ENCODE assay signal across 8 cellular contexts in genomic region chr7:123748734-123749536, GRCh38. TPM values are rescaled to one million over a fixed set of nuclear protein-coding genes. Genes with fewer than 3 reads are reported as not detected.
DNase-seq lines count a peak whose midpoint lies in the region; ATAC-seq, FAIRE-seq and TF ChIP-seq lines count a peak whose summit lies in the region.

Gene WASL, minus strand, starts transcription at chr7:123749003. Its CDS starts 269 bp downstream, at chr7:123748734.

- H3K9ac ChIP-seq in NT2/D1 (ENCODE audit: insufficient read length, low read depth) (peak within 1 kb of the TSS; percentile 99), endothelial cell of umbilical vein (replicated peaks; ENCODE audit: extremely low read depth, insufficient read depth, low read length) (peak within 1 kb of the TSS; percentile 92)

- H3K27ac ChIP-seq in endothelial cell of umbilical vein (ENCODE audit: insufficient read depth, low read depth, low read length): peak within 1 kb of the TSS; percentile 71

- H4K20me1 ChIP-seq in endothelial cell of umbilical vein (replicated peaks; ENCODE audit: control insufficient read depth, extremely low read depth, insufficient read depth, low read length): peaks cover 20% of the 10 kb centered on the region

- peaks cover 45% of the 10 kb centered on the region for H3K79me2 ChIP-seq in endothelial cell of umbilical vein (ENCODE audit: control insufficient read depth, insufficient read depth, low read length)

- H3K9me3 ChIP-seq in NT2/D1 (ENCODE audit: insufficient read depth, low read length) (no peaks in the 10 kb centered on the region), endothelial cell of umbilical vein (replicated peaks; ENCODE audit: control insufficient read depth, insufficient read depth, low read length) (no peaks in the 10 kb centered on the region)

- FAIRE-seq in HTR-8/SVneo (lab: Jason Lieb, UNC) (peak; percentile 69), endothelial cell of umbilical vein (lab: Jason Lieb, UNC) (peak; percentile 57)

- CTCF ChIA-PET in endothelial cell of umbilical vein (lab: Charles Lee): interaction anchor here (0.7 to 3.0 kb wide), 16 partner anchors 9 to 255 kb away, joined by 3 to 20 read pairs (median 6); partner anchors contain the start of genes IQUB and NDUFA5

- peak within 1 kb of the TSS; percentile 86 for H3K4me3 ChIP-seq in NT2/D1 (ENCODE audit: insufficient read length, low read depth)
- peak within 1 kb of the TSS; percentile 93 to 98 (median 98) for H3K4me3 ChIP-seq in endothelial cell of umbilical vein (replicated peaks in 1 of 3; ENCODE audit: insufficient read depth in 1 of 3, low read depth in 1 of 3, low read length in 3 of 3)

- intact Hi-C loops in endothelial cell of umbilical vein (cut with micrococcal nuclease): loop anchor here (1.0 to 5.0 kb wide), 5 partner anchors 116 to 1607 kb away; partner anchors contain the start of genes AASS, IQUB and NDUFA5

- peak within 1 kb of the TSS; percentile 87 for H2AFZ ChIP-seq in endothelial cell of umbilical vein (ENCODE audit: low read depth, low read length)

- H3K9me1 ChIP-seq in endothelial cell of umbilical vein (replicated peaks; ENCODE audit: control insufficient read depth, extremely low read depth, insufficient read depth, low read length): peaks cover 3% of the 10 kb centered on the region

- in situ Hi-C loops in Caki2 (cut with HindIII; ENCODE audit: low pct_unique_long_range_greater_than_20kb, low sequenced_read_pairs): no loop called here

- dilution Hi-C loops in endothelial cell of umbilical vein (cut with MboI; ENCODE audit: extremely low pct_ligation_motif_present, low sequenced_read_pairs): no loop called here

- H3K4me1 ChIP-seq in NT2/D1 (ENCODE audit: insufficient read depth, insufficient read length) (no peaks in the 10 kb centered on the region), endothelial cell of umbilical vein (ENCODE audit: control insufficient read depth, extremely low read depth, insufficient read depth, low read length) (peaks cover 46% of the 10 kb centered on the region)

- POLR2A ChIA-PET in endothelial cell of umbilical vein (lab: Charles Lee): interaction anchor here (0.5 to 1.1 kb wide), 6 partner anchors 22 to 215 kb away, joined by 3 to 5 read pairs (median 4); partner anchors contain the start of genes IQUB and NDUFA5

- DNase-seq in Caki2 (ENCODE audit: low read depth) (peak; percentile 93), HTR-8/SVneo (ENCODE audit: insufficient read length, low spot score) (peak; percentile 65), NT2/D1 (ENCODE audit: low read depth, low spot score) (peak; percentile 86), activated T-cell treated with anti-CD3 and anti-CD28 coated beads for 1 hour (ENCODE audit: low read depth) (peak; percentile 81), endothelial cell of umbilical vein (ENCODE audit: low read depth, low spot score) (peak; percentile 89), midbrain (lab: John Stamatoyannopoulos, UW) (peak; percentile 93)
- peak; percentile 81 to 85 for DNase-seq in stimulated activated CD8-positive, alpha-beta memory T cell treated with anti-CD3 and anti-CD28 coated beads, Interleukin-15, amount 100 ng/mL, for 48 hours (ENCODE audit: low read depth in 2 of 2)

- H3K4me2 ChIP-seq in endothelial cell of umbilical vein (ENCODE audit: insufficient read depth, low read length): peak within 1 kb of the TSS; percentile 99

- TF ChIP-seq CTCF in endothelial cell of umbilical vein (IDR thresholded peaks at IDR 0.05; ENCODE audit: extremely low read depth in 1 of 2, insufficient read depth in 1 of 2, low read depth in 1 of 2, low read length in 2 of 2): no peak

- TF ChIP-seq POLR2A in endothelial cell of umbilical vein (IDR thresholded peaks at IDR 0.05; ENCODE audit: low read depth, low read length): peak; percentile 87

- H3K27me3 ChIP-seq in NT2/D1 (ENCODE audit: insufficient read depth, insufficient read length) (no peaks in the 10 kb centered on the region), endothelial cell of umbilical vein (ENCODE audit: control insufficient read depth in 2 of 2, insufficient read depth in 2 of 2, low read length in 2 of 2) (no peaks in the 10 kb centered on the region)

- no peaks in the 10 kb centered on the region for H3K36me3 ChIP-seq in NT2/D1 (ENCODE audit: insufficient read depth, insufficient read length, low read length)
- H3K36me3 ChIP-seq in endothelial cell of umbilical vein (ENCODE audit: control insufficient read depth in 2 of 2, extremely low read depth in 1 of 2, insufficient read depth in 2 of 2, low read length in 2 of 2): no peaks in the 10 kb centered on the region

- no TSS peak for BruUV-seq in endothelial cell of umbilical vein (replicated peaks; lab: Mats Ljungman, UMichigan)

- ATAC-seq in GM21381 (IDR thresholded peaks at IDR 0.05; ENCODE audit: unreplicated experiment): peak; percentile 71

TF ChIP-seq in endothelial cell of umbilical vein, 7 proteins besides CTCF, POLR2A, EP300 and RAD21:
- peak; percentile 19 for TF ChIP-seq FOS (IDR thresholded peaks at IDR 0.05; ENCODE audit: borderline replicate concordance, insufficient read depth, low read length)
- TF ChIP-seq EZH2 (IDR thresholded peaks at IDR 0.05; ENCODE audit: borderline replicate concordance, low read depth, low read length, severe bottlenecking): no peak
- no peak for TF ChIP-seq MAX (IDR thresholded peaks at IDR 0.05; ENCODE audit: insufficient read depth, insufficient read length)
- TF ChIP-seq POLR2AphosphoS5 (IDR thresholded peaks at IDR 0.05; ENCODE audit: insufficient read depth, low read depth, low read length): peak; percentile 99

RNA-seq across cellular contexts. Expression of gene WASL, which starts in this region (rescaled TPM):
- 3.9 and 4.1 TPM in 2 replicates for total RNA-seq in Caki2 (2014; rRNA removed; shearing (Covaris generic); ENCODE audit: low replicate concordance)
- total RNA-seq in endothelial cell of umbilical vein: 22.1 and 24.0 TPM in 2 replicates
- polyA plus RNA-seq in endothelial cell of umbilical vein: 4.1 and 5.2 TPM in 2 replicates
- polyA plus RNA-seq in endothelial cell of umbilical vein (2011; cell fraction: cytosol; rRNA removed): 8.9 and 9.2 TPM in 2 replicates
- polyA plus RNA-seq in endothelial cell of umbilical vein (2011; cell fraction: nucleus; rRNA removed): 8.0 and 9.4 TPM in 2 replicates
- polyA plus RNA-seq in endothelial cell of umbilical vein (2012): 15.1 and 17.6 TPM in 2 replicates
- polyA minus RNA-seq in endothelial cell of umbilical vein: 6.1 and 7.4 TPM in 2 replicates
- polyA minus RNA-seq in endothelial cell of umbilical vein (2011; cell fraction: cytosol; rRNA and poly(A)+ RNA removed): 8.2 TPM
- 20.9 and 25.2 TPM in 2 replicates for polyA minus RNA-seq in endothelial cell of umbilical vein (2011; cell fraction: nucleus; rRNA and poly(A)+ RNA removed)

Comparison
In these comparisons a context has a peak if more than half of its experiments do, and no peak if none do; other contexts are left out.
1. Peak in every context shown above with its lines: DNase-seq, ATAC-seq, H3K4me3 ChIP-seq and H3K27ac ChIP-seq.